ENCODE assay signal across 8 cellular contexts in genomic region chr14:50320279-50320678, GRCh38. TPM values are rescaled to one million over a fixed set of nuclear protein-coding genes. Genes with fewer than 3 reads are reported as not detected.
DNase-seq lines count a peak whose midpoint lies in the region; ATAC-seq, FAIRE-seq and TF ChIP-seq lines count a peak whose summit lies in the region.

No MANE protein-coding gene starts in this region.

- peaks cover 8% of the 10 kb centered on the region for H3K4me1 Mint-ChIP-seq in endothelial cell (ENCODE audit: unreplicated experiment)

- H4K20me1 ChIP-seq in SU-DHL-6 (ENCODE audit: low read depth, low read length), result no peaks in the 10 kb centered on the region
- no peaks in the 10 kb centered on the region for H4K20me1 ChIP-seq in keratinocyte (ENCODE audit: control insufficient read depth, extremely low read depth, insufficient read depth, low read length)

- H3K79me2 ChIP-seq in SU-DHL-6 (ENCODE audit: insufficient read depth, low read length), result peaks cover 39% of the 10 kb centered on the region
- peaks cover 12% of the 10 kb centered on the region for H3K79me2 ChIP-seq in keratinocyte (ENCODE audit: control insufficient read depth, insufficient read depth, low read length)

- peaks cover 11% of the 10 kb centered on the region for H3K36me3 Mint-ChIP-seq in endothelial cell (ENCODE audit: low read depth, unreplicated experiment)

- dilution Hi-C loops in keratinocyte (cut with MboI; ENCODE audit: extremely low pct_ligation_motif_present, low sequenced_read_pairs), result no loop called here

- no peaks in the 10 kb centered on the region for H3K9me3 ChIP-seq in SU-DHL-6 (ENCODE audit: insufficient read depth, low read length)
- H3K9me3 ChIP-seq in keratinocyte (ENCODE audit: control insufficient read depth, low read depth, low read length), result no peaks in the 10 kb centered on the region

- H3K27ac Mint-ChIP-seq in endothelial cell (ENCODE audit: unreplicated experiment), result no peak overlapping the region

- H3K27me3 Mint-ChIP-seq in endothelial cell (ENCODE audit: unreplicated experiment), result no peaks in the 10 kb centered on the region

- H2AFZ ChIP-seq in SU-DHL-6 (ENCODE audit: low read depth, low read length, severe bottlenecking), result no peak overlapping the region
- H2AFZ ChIP-seq in keratinocyte (ENCODE audit: control insufficient read depth, low read length), result no peak overlapping the region

- peak overlapping the region; percentile 50; the same call in 1 of the 2 replicates for H3K9ac ChIP-seq in SU-DHL-6 (ENCODE audit: low read length)
- H3K9ac ChIP-seq in keratinocyte (ENCODE audit: control insufficient read depth, extremely low read depth, insufficient read depth, low read length), result peak overlapping the region; percentile 77

- DNase-seq in AG08396 (ENCODE audit: low spot score) (peak; percentile 60), keratinocyte (ENCODE audit: low read depth, low spot score) (no peak), NCI-H2029 treated with DMSO at 0.1 percent for 48 hours (lab: John Stamatoyannopoulos, UW) (no peak), endothelial cell (ENCODE audit: low spot score) (no peak), NCI-H774 (lab: John Stamatoyannopoulos, UW) (no peak)

- H3K27ac ChIP-seq in SU-DHL-6 (ENCODE audit: low read depth, low read length) (no peak overlapping the region), keratinocyte (ENCODE audit: control insufficient read depth, insufficient read depth, low read length) (peak overlapping the region; percentile 96)

- H3K4me1 ChIP-seq in keratinocyte (ENCODE audit: control insufficient read depth, extremely low read depth, insufficient read depth, low read length), result peaks cover 25% of the 10 kb centered on the region

- no peaks in the 10 kb centered on the region for H3K9me2 ChIP-seq in SU-DHL-6 (replicated peaks; ENCODE audit: insufficient read depth, low read length)

- no peaks in the 10 kb centered on the region for H3K9me3 Mint-ChIP-seq in endothelial cell (ENCODE audit: unreplicated experiment)

- no peaks in the 10 kb centered on the region for H3K27me3 ChIP-seq in SU-DHL-6 (ENCODE audit: low read length)
- no peaks in the 10 kb centered on the region for H3K27me3 ChIP-seq in keratinocyte (ENCODE audit: control insufficient read depth, extremely low read depth, insufficient read depth, low read length)

- TF ChIP-seq CTCF in SU-DHL-6 (IDR thresholded peaks at IDR 0.05; ENCODE audit: insufficient read depth, low read length, poor library complexity, severe bottlenecking) (no peak), keratinocyte (optimal IDR thresholded peaks at IDR 0.05 in 1 of 3, IDR thresholded peaks at IDR 0.05 in 1 of 3, conservative IDR thresholded peaks at IDR 0.05 in 1 of 3; ENCODE audit: extremely low read depth in 1 of 3, insufficient read depth in 2 of 3, low read length in 3 of 3) (no peak), endothelial cell (IDR thresholded peaks at IDR 0.05; ENCODE audit: unreplicated experiment) (no peak)

- ATAC-seq in GM21390 (IDR thresholded peaks at IDR 0.05; ENCODE audit: unreplicated experiment) (peak; percentile 38), HG03354 (IDR thresholded peaks at IDR 0.05; ENCODE audit: poor library complexity, severe bottlenecking, unreplicated experiment) (no peak)

- H3K4me2 ChIP-seq in SU-DHL-6 (ENCODE audit: low read depth, low read length, poor library complexity, severe bottlenecking), result peak overlapping the region; percentile 72
- peak overlapping the region; percentile 91 for H3K4me2 ChIP-seq in keratinocyte (ENCODE audit: control insufficient read depth, extremely low read depth, insufficient read depth, low read depth, low read length)

- FAIRE-seq in keratinocyte (lab: Jason Lieb, UNC), result peak; percentile 93

- H3K4me3 ChIP-seq in SU-DHL-6 (ENCODE audit: insufficient read depth, low read length, poor library complexity, severe bottlenecking) (no peak overlapping the region), keratinocyte (ENCODE audit: control insufficient read depth in 2 of 3, extremely low read depth in 1 of 3, insufficient read depth in 2 of 3, low read depth in 1 of 3, low read length in 3 of 3) (peak overlapping the region in 2 of 3 experiments; percentile 41 to 47)

- H3F3A ChIP-seq in SU-DHL-6 (ENCODE audit: insufficient read depth), result peaks cover 9% of the 10 kb centered on the region

- no peak overlapping the region for H3K4me3 Mint-ChIP-seq in endothelial cell (ENCODE audit: unreplicated experiment)

- no peaks in the 10 kb centered on the region for H3K9me1 ChIP-seq in keratinocyte (ENCODE audit: control insufficient read depth, extremely low read depth, insufficient read depth, low read length)

- peaks cover 6% of the 10 kb centered on the region; the same call in 1 of the 2 replicates for H3K36me3 ChIP-seq in SU-DHL-6 (ENCODE audit: low read length)
- H3K36me3 ChIP-seq in keratinocyte (ENCODE audit: control insufficient read depth in 2 of 2, extremely low read depth in 1 of 2, insufficient read depth in 2 of 2, low read length in 2 of 2), result peaks cover 0 to 5% of the 10 kb centered on the region in 2 experiments

RNA-seq across cellular contexts. Expression of gene DMAC2L, which starts 8.2 kb away (rescaled TPM):
- polyA plus RNA-seq in keratinocyte, result 11.2 to 12.4 TPM (median 11.7 TPM) in 3 replicates
- 7.8 TPM for polyA plus RNA-seq in keratinocyte (2011; ENCODE audit: low read depth)
- polyA plus RNA-seq in keratinocyte (2011; cell fraction: cytosol; rRNA removed), result 7.7 and 9.2 TPM in 2 replicates
- 7.5 and 8.8 TPM in 2 replicates for polyA plus RNA-seq in keratinocyte (2011; cell fraction: nucleus; rRNA removed)
- 8.0 and 8.7 TPM in 2 replicates for polyA plus RNA-seq in keratinocyte (2012; ENCODE audit: low replicate concordance)
- 2.4 to 10.9 TPM (median 8.1 TPM) in 3 replicates for polyA minus RNA-seq in keratinocyte
- polyA minus RNA-seq in keratinocyte (2011; cell fraction: cytosol; rRNA and poly(A)+ RNA removed), result 7.1 TPM
- 3.0 and 5.8 TPM in 2 replicates for polyA minus RNA-seq in keratinocyte (2011; cell fraction: nucleus; rRNA and poly(A)+ RNA removed)
- 14.1 TPM for total RNA-seq in endothelial cell (ENCODE audit: unreplicated experiment)

RNA-seq across cellular contexts. Expression of gene L2HGDH, which starts 8.2 kb away (rescaled TPM):
- polyA plus RNA-seq in keratinocyte, result 5.0 to 7.9 TPM (median 6.4 TPM) in 3 replicates
- polyA plus RNA-seq in keratinocyte (2011; ENCODE audit: low read depth), result 7.0 TPM
- 4.2 and 6.6 TPM in 2 replicates for polyA plus RNA-seq in keratinocyte (2011; cell fraction: cytosol; rRNA removed)
- 5.9 and 6.5 TPM in 2 replicates for polyA plus RNA-seq in keratinocyte (2011; cell fraction: nucleus; rRNA removed)
- polyA plus RNA-seq in keratinocyte (2012; ENCODE audit: low replicate concordance), result 5.2 and 7.4 TPM in 2 replicates
- polyA minus RNA-seq in keratinocyte, result 1.7 to 2.9 TPM (median 1.9 TPM) in 3 replicates
- polyA minus RNA-seq in keratinocyte (2011; cell fraction: cytosol; rRNA and poly(A)+ RNA removed), result 10.7 TPM
- 5.0 and 7.8 TPM in 2 replicates for polyA minus RNA-seq in keratinocyte (2011; cell fraction: nucleus; rRNA and poly(A)+ RNA removed)
- total RNA-seq in endothelial cell (ENCODE audit: unreplicated experiment), result 7.6 TPM
